ENCODE assay signal across 24 cellular contexts in genomic region chr4:138893991-138894390, GRCh38.
"Had no signal": no experiment of that assay in that cellular context is flagged by ENCODE, and none has a peak within 500 bp of the region (broad histone marks: within the 10 kb centered on the region; RNA-seq: fewer than 3 reads in every experiment).

No MANE protein-coding gene starts in this region.

- H3K4me1 ChIP-seq: spleen, tibial nerve, upper lobe of right lung, uterus had no signal

- DNase-seq: cortex of kidney; effector memory CD8-positive, alpha-beta T cell; foreskin fibroblast; heart left ventricle; hippocampal formation; left cardiac atrium; left lung; mesendoderm; naive thymus-derived CD8-positive, alpha-beta T cell; nephron progenitor cell; nucleus accumbens; ovary; psoas muscle; right cardiac atrium; sigmoid colon; spleen; stimulated activated CD4-positive, alpha-beta T cell treated with anti-CD3 and anti-CD28 coated beads, Interleukin-4, amount 100 ng/mL, for 4 hours; stimulated activated naive B cell treated with anti-CD40 and anti-IgM and Interleukin-4, amounts not matched to agents 10 μg/mL and 1 μg/mL and 100 μg/mL, for 72 hours; upper lobe of right lung; uterus had no signal

- H3K9me3 ChIP-seq: gastroesophageal sphincter, heart left ventricle, left lung, ovary, psoas muscle, sigmoid colon, spleen, thoracic aorta, tibial nerve, upper lobe of right lung, uterus had no signal

- ATAC-seq: effector memory CD8-positive, alpha-beta T cell; gastroesophageal sphincter; left cardiac atrium; naive thymus-derived CD8-positive, alpha-beta T cell; psoas muscle; right cardiac atrium; stimulated activated naive B cell treated with anti-CD40 and anti-IgM and Interleukin-4, amounts not matched to agents 10 μg/mL and 1 μg/mL and 100 μg/mL, for 72 hours had no signal

- H3K27ac ChIP-seq: gastroesophageal sphincter, heart left ventricle, left lung, ovary, psoas muscle, sigmoid colon, skin epidermis, spleen, thoracic aorta, tibial nerve, upper lobe of right lung, uterus had no signal

- H3K27me3 ChIP-seq: gastroesophageal sphincter, heart left ventricle, left lung, ovary, sigmoid colon, spleen, tibial nerve, upper lobe of right lung, uterus had no signal

- H3K4me3 ChIP-seq: gastroesophageal sphincter, heart left ventricle, left lung, ovary, psoas muscle, sigmoid colon, skin epidermis, spleen, thoracic aorta, tibial nerve, upper lobe of right lung, uterus had no signal

- H3K36me3 ChIP-seq: gastroesophageal sphincter, heart left ventricle, left lung, ovary, sigmoid colon, spleen, thoracic aorta, tibial nerve, upper lobe of right lung, uterus had no signal
